ENCODE assay signal across 1 cellular context in the genomic region with DNA sequence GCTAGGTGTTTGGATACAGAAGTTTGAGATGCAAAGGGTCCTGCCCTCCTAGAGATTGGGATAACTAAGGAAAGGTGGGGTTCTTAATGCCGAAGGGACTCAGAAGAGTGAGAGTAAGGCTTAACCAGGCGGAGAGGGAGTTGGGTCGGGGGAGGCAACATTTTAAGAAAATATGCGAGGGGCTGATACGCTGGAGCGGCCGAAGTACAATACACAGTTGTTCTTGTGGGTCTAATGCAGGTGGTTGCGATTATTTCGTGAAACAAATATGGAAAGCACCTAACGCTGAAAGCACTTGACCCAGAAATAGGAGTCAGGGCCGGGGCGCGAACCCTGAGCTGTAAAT.
TF ChIP-seq lines count a peak whose summit lies in the region.

No MANE protein-coding gene starts in this region.

TF ChIP-seq in HepG2, 621 proteins besides CTCF, POLR2A, EP300 and RAD21 (continued from another document):
- TF ChIP-seq, protein P1, sequence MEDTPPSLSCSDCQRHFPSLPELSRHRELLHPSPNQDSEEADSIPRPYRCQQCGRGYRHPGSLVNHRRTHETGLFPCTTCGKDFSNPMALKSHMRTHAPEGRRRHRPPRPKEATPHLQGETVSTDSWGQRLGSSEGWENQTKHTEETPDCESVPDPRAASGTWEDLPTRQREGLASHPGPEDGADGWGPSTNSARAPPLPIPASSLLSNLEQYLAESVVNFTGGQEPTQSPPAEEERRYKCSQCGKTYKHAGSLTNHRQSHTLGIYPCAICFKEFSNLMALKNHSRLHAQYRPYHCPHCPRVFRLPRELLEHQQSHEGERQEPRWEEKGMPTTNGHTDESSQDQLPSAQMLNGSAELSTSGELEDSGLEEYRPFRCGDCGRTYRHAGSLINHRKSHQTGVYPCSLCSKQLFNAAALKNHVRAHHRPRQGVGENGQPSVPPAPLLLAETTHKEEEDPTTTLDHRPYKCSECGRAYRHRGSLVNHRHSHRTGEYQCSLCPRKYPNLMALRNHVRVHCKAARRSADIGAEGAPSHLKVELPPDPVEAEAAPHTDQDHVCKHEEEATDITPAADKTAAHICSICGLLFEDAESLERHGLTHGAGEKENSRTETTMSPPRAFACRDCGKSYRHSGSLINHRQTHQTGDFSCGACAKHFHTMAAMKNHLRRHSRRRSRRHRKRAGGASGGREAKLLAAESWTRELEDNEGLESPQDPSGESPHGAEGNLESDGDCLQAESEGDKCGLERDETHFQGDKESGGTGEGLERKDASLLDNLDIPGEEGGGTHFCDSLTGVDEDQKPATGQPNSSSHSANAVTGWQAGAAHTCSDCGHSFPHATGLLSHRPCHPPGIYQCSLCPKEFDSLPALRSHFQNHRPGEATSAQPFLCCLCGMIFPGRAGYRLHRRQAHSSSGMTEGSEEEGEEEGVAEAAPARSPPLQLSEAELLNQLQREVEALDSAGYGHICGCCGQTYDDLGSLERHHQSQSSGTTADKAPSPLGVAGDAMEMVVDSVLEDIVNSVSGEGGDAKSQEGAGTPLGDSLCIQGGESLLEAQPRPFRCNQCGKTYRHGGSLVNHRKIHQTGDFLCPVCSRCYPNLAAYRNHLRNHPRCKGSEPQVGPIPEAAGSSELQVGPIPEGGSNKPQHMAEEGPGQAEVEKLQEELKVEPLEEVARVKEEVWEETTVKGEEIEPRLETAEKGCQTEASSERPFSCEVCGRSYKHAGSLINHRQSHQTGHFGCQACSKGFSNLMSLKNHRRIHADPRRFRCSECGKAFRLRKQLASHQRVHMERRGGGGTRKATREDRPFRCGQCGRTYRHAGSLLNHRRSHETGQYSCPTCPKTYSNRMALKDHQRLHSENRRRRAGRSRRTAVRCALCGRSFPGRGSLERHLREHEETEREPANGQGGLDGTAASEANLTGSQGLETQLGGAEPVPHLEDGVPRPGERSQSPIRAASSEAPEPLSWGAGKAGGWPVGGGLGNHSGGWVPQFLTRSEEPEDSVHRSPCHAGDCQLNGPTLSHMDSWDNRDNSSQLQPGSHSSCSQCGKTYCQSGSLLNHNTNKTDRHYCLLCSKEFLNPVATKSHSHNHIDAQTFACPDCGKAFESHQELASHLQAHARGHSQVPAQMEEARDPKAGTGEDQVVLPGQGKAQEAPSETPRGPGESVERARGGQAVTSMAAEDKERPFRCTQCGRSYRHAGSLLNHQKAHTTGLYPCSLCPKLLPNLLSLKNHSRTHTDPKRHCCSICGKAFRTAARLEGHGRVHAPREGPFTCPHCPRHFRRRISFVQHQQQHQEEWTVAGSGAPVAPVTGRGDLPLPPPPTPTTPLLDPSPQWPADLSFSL (CRISPR knock-in tag; IDR thresholded peaks at IDR 0.05), result 0 out of 2 replicates have a peak, but pooled peaks have one; percentile 47
- TF ChIP-seq, protein P2, sequence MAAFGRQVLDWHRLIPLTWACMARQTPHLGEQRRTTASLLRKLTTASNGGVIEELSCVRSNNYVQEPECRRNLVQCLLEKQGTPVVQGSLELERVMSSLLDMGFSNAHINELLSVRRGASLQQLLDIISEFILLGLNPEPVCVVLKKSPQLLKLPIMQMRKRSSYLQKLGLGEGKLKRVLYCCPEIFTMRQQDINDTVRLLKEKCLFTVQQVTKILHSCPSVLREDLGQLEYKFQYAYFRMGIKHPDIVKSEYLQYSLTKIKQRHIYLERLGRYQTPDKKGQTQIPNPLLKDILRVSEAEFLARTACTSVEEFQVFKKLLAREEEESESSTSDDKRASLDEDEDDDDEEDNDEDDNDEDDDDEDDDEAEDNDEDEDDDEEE (CRISPR knock-in tag; IDR thresholded peaks at IDR 0.05), result peak; percentile 61; the same call in 1 of the 2 replicates
- 0 out of 2 replicates have a peak, but pooled peaks have one; percentile 61 for TF ChIP-seq ZMYM2 (CRISPR knock-in tag; IDR thresholded peaks at IDR 0.05)
- TF ChIP-seq ZC3H13 (CRISPR knock-in tag; IDR thresholded peaks at IDR 0.05), result 0 out of 2 replicates have a peak, but pooled peaks have one; percentile 7
- TF ChIP-seq PHF21A (CRISPR knock-in tag; IDR thresholded peaks at IDR 0.05), result peak; percentile 63; the same call in 1 of the 2 replicates
- no peak for TF ChIP-seq U2AF2 (IDR thresholded peaks at IDR 0.05; ENCODE audit: low read depth, low read length)
- 0 out of 2 replicates have a peak, but pooled peaks have one; percentile 27 for TF ChIP-seq REL (CRISPR knock-in tag; conservative IDR thresholded peaks at IDR 0.05)
- TF ChIP-seq, protein P3, sequence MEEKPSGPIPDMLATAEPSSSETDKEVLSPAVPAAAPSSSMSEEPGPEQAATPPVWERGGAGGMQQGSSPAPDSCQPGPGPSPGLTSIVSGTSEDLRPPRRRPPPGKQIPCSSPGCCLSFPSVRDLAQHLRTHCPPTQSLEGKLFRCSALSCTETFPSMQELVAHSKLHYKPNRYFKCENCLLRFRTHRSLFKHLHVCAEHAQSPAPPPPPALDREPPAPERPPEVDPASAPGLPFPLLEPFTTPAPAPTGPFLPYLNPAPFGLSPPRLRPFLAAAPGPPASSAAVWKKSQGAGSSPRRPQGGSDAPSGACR (CRISPR knock-in tag; IDR thresholded peaks at IDR 0.05), result 0 out of 2 replicates have a peak, but pooled peaks have one; percentile 19
- TF ChIP-seq, protein P4, sequence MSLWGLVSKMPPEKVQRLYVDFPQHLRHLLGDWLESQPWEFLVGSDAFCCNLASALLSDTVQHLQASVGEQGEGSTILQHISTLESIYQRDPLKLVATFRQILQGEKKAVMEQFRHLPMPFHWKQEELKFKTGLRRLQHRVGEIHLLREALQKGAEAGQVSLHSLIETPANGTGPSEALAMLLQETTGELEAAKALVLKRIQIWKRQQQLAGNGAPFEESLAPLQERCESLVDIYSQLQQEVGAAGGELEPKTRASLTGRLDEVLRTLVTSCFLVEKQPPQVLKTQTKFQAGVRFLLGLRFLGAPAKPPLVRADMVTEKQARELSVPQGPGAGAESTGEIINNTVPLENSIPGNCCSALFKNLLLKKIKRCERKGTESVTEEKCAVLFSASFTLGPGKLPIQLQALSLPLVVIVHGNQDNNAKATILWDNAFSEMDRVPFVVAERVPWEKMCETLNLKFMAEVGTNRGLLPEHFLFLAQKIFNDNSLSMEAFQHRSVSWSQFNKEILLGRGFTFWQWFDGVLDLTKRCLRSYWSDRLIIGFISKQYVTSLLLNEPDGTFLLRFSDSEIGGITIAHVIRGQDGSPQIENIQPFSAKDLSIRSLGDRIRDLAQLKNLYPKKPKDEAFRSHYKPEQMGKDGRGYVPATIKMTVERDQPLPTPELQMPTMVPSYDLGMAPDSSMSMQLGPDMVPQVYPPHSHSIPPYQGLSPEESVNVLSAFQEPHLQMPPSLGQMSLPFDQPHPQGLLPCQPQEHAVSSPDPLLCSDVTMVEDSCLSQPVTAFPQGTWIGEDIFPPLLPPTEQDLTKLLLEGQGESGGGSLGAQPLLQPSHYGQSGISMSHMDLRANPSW (CRISPR knock-in tag; IDR thresholded peaks at IDR 0.05; ENCODE audit: borderline replicate concordance), result peak; percentile 94; the same call in 1 of the 2 replicates
- TF ChIP-seq, protein P5, sequence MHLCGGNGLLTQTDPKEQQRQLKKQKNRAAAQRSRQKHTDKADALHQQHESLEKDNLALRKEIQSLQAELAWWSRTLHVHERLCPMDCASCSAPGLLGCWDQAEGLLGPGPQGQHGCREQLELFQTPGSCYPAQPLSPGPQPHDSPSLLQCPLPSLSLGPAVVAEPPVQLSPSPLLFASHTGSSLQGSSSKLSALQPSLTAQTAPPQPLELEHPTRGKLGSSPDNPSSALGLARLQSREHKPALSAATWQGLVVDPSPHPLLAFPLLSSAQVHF (CRISPR knock-in tag; IDR thresholded peaks at IDR 0.05), result no peak
- 0 out of 2 replicates have a peak, but pooled peaks have one; percentile 50 for TF ChIP-seq ZNF605 (CRISPR knock-in tag; IDR thresholded peaks at IDR 0.05)
- 0 out of 2 replicates have a peak, but pooled peaks have one; percentile 84 for TF ChIP-seq ZNF790 (CRISPR knock-in tag; IDR thresholded peaks at IDR 0.05; ENCODE audit: borderline replicate concordance)
- TF ChIP-seq ZNF720 (CRISPR knock-in tag; IDR thresholded peaks at IDR 0.05), result 0 out of 2 replicates have a peak, but pooled peaks have one; percentile 28
